Comparison of ENCODE assay signal across 10 cellular contexts in genomic region chr15:25863067-25863967, GRCh38. TPM values are rescaled to one million over a fixed set of nuclear protein-coding genes. Genes with fewer than 3 reads are reported as not detected.
DNase-seq lines count a peak whose midpoint lies in the region; ATAC-seq and TF ChIP-seq lines count a peak whose summit lies in the region.
"Had no signal": no experiment of that assay in that cellular context is flagged by ENCODE, and none has a peak within 500 bp of the region (broad histone marks: within the 10 kb centered on the region; RNA-seq: fewer than 3 reads in every experiment).

ATP10A (minus strand) TSS chr15:25863327; CDS start chr15:25863096, 231 bp downstream.

- no peak within 1 kb of the TSS for H3K27ac Mint-ChIP-seq in Calu3 (ENCODE audit: unreplicated experiment)
- peak within 1 kb of the TSS; percentile 84 for H3K27ac Mint-ChIP-seq in T-helper 1 cell treated with Interleukin-12 subunit alpha and Interleukin-12 subunit beta and Interleukin-4 antibody, amounts not matched to agents 30 μg/mL and 1 μg/mL, for 36 hours
- peak within 1 kb of the TSS; percentile 91 for H3K27ac Mint-ChIP-seq in chondrocyte (ENCODE audit: unreplicated experiment)

- H3K9me3 Mint-ChIP-seq in Calu3 (ENCODE audit: low read depth, unreplicated experiment) (no peaks in the 10 kb centered on the region), chondrocyte (ENCODE audit: low read depth) (no peaks in the 10 kb centered on the region)
- no peaks in the 10 kb centered on the region for H3K9me3 Mint-ChIP-seq in T-helper 1 cell treated with Interleukin-12 subunit alpha and Interleukin-12 subunit beta and Interleukin-4 antibody, amounts not matched to agents 30 μg/mL and 1 μg/mL, for 36 hours

- peaks cover 0 to 5% (median 1%) of the 10 kb centered on the region in 4 donors for H3K27me3 ChIP-seq in liver (ENCODE audit: control insufficient read depth in 4 of 4, insufficient read depth in 4 of 4, low read length in 3 of 4)

- H3K4me3 ChIP-seq in liver (ENCODE audit: low read depth in 1 of 3, low read length in 3 of 3): peak within 1 kb of the TSS in 2 of 3 donors; percentile 47 to 63

- no peak for TF ChIP-seq CTCF in Calu3 (IDR thresholded peaks at IDR 0.05; ENCODE audit: unreplicated experiment)
- peak; percentile 19 for TF ChIP-seq CTCF in chondrocyte (IDR thresholded peaks at IDR 0.05)
- TF ChIP-seq CTCF in liver (IDR thresholded peaks at IDR 0.05; ENCODE audit: low read depth, low read length, missing input control): no peak

- no peaks in the 10 kb centered on the region for H3K36me3 ChIP-seq in liver (ENCODE audit: control insufficient read depth in 4 of 4, insufficient read depth in 3 of 4, low read depth in 1 of 4, low read length in 3 of 4)
- H3K36me3 ChIP-seq: neutrophil had no signal

- no peak for TF ChIP-seq RAD21 in liver (IDR thresholded peaks at IDR 0.05)

- intact Hi-C loops in Calu3 (cut with micrococcal nuclease; ENCODE audit: unreplicated experiment): no loop called here

- H3K4me3 Mint-ChIP-seq in Calu3 (ENCODE audit: low read depth, unreplicated experiment) (peak within 1 kb of the TSS; percentile 45), chondrocyte (ENCODE audit: unreplicated experiment) (peak within 1 kb of the TSS; percentile 96)
- peak within 1 kb of the TSS; percentile 95 for H3K4me3 Mint-ChIP-seq in T-helper 1 cell treated with Interleukin-12 subunit alpha and Interleukin-12 subunit beta and Interleukin-4 antibody, amounts not matched to agents 30 μg/mL and 1 μg/mL, for 36 hours

- CTCF ChIA-PET in Calu3 (lab: Charles Lee): no interaction called here

- peak within 1 kb of the TSS in 1 of 2 donors; percentile 11 for H3K27ac ChIP-seq in liver (ENCODE audit: low read depth in 1 of 2, low read length in 2 of 2)
- H3K27ac ChIP-seq: neutrophil had no signal

- ATAC-seq in HG03439 (IDR thresholded peaks at IDR 0.05; ENCODE audit: unreplicated experiment) (no peak), HG03521 (IDR thresholded peaks at IDR 0.05; ENCODE audit: unreplicated experiment) (no peak)
- ATAC-seq: HCT116 had no signal

- no peaks in the 10 kb centered on the region for H3K9me3 ChIP-seq in liver (ENCODE audit: control insufficient read depth in 4 of 4, low read length in 3 of 4)
- H3K9me3 ChIP-seq: neutrophil had no signal

- H3K27me3 Mint-ChIP-seq in Calu3 (ENCODE audit: unreplicated experiment): no peaks in the 10 kb centered on the region
- H3K27me3 Mint-ChIP-seq in T-helper 1 cell treated with Interleukin-12 subunit alpha and Interleukin-12 subunit beta and Interleukin-4 antibody, amounts not matched to agents 30 μg/mL and 1 μg/mL, for 36 hours (ENCODE audit: low read depth): peaks cover 6% of the 10 kb centered on the region
- no peaks in the 10 kb centered on the region for H3K27me3 Mint-ChIP-seq in chondrocyte (ENCODE audit: low read depth)

- H3K4me1 Mint-ChIP-seq in Calu3 (ENCODE audit: low read depth, unreplicated experiment): no peaks in the 10 kb centered on the region
- H3K4me1 Mint-ChIP-seq in T-helper 1 cell treated with Interleukin-12 subunit alpha and Interleukin-12 subunit beta and Interleukin-4 antibody, amounts not matched to agents 30 μg/mL and 1 μg/mL, for 36 hours (ENCODE audit: low read depth): peaks cover 31% of the 10 kb centered on the region
- peaks cover 53% of the 10 kb centered on the region for H3K4me1 Mint-ChIP-seq in chondrocyte (ENCODE audit: low read depth)

- WGBS in liver: 5% methylated on average over 93 of the region's 93 CpGs

- DNase-seq in Calu3: no peak
- DNase-seq in chondrocyte (ENCODE audit: low spot score): peak; percentile 86
- peak; percentile 34 to 53 for DNase-seq in stimulated activated CD8-positive, alpha-beta memory T cell treated with anti-CD3 and anti-CD28 coated beads, Interleukin-7, amount 100 ng/mL, for 48 hours (ENCODE audit: extremely low read depth in 1 of 2, low read depth in 1 of 2)
- no peak for DNase-seq in NCI-H82 treated with DMSO at 0.1 percent for 48 hours (lab: John Stamatoyannopoulos, UW; ENCODE audit: unreplicated experiment)

- no peak within 1 kb of the TSS for H3K9ac ChIP-seq in liver (ENCODE audit: low read depth in 1 of 2, low read length in 2 of 2)

- no TSS peak for BruUV-seq in Calu3 (replicated peaks; lab: Mats Ljungman, UMichigan)

- no peaks in the 10 kb centered on the region for H3K36me3 Mint-ChIP-seq in Calu3 (ENCODE audit: insufficient read depth, unreplicated experiment)
- H3K36me3 Mint-ChIP-seq in T-helper 1 cell treated with Interleukin-12 subunit alpha and Interleukin-12 subunit beta and Interleukin-4 antibody, amounts not matched to agents 30 μg/mL and 1 μg/mL, for 36 hours (ENCODE audit: low read depth): peaks cover 26% of the 10 kb centered on the region
- peaks cover 23% of the 10 kb centered on the region for H3K36me3 Mint-ChIP-seq in chondrocyte (ENCODE audit: low read depth)

- peaks cover 4 to 24% (median 10%) of the 10 kb centered on the region in 4 donors for H3K4me1 ChIP-seq in liver (ENCODE audit: control insufficient read depth in 4 of 4, insufficient read depth in 4 of 4, low read length in 3 of 4)

TF ChIP-seq in liver, 16 proteins besides CTCF, POLR2A, EP300 and RAD21:
- TF ChIP-seq HNF4G (IDR thresholded peaks at IDR 0.05): no peak
- no peak for TF ChIP-seq MAX (IDR thresholded peaks at IDR 0.05)
- TF ChIP-seq ZBTB33 (IDR thresholded peaks at IDR 0.05): no peak
- no peak for TF ChIP-seq YY1 (IDR thresholded peaks at IDR 0.05)
- TF ChIP-seq REST (IDR thresholded peaks at IDR 0.05): no peak
- no peak for TF ChIP-seq ATF3 (IDR thresholded peaks at IDR 0.05)
- no peak for TF ChIP-seq NR2F2 (IDR thresholded peaks at IDR 0.05)
- no peak for TF ChIP-seq GABPA (IDR thresholded peaks at IDR 0.05 in 1 of 2, conservative IDR thresholded peaks at IDR 0.05 in 1 of 2)
- TF ChIP-seq HNF4A (conservative IDR thresholded peaks at IDR 0.05): no peak
TF ChIP-seq in liver: peak in this region for 0.

RNA-seq across cellular contexts. Expression of gene ATP10A, which starts in this region (rescaled TPM):
- total RNA-seq in Calu3 (2022) (2.6 and 3.0 TPM in 2 replicates), chondrocyte (160 to 190 TPM (median 163 TPM) in 3 replicates), liver (1 to 10 TPM in 1 of 2 donors, under 1 TPM in 1; 0.51 to 1.8 TPM)
- under 1 TPM; 0.22 to 0.26 TPM for polyA plus RNA-seq in liver

Comparison
In these comparisons a context has a peak if more than half of its experiments do, and no peak if none do; other contexts are left out.
1. RNA of gene ATP10A (total RNA-seq): 160 to 190 TPM in chondrocyte; 2.6 to 3.0 TPM in Calu3 and 0.51 to 1.8 TPM in liver; every median in the first group is over 10 times any median in the second.
2. DNase-seq: peak in chondrocyte (single experiment) and stimulated activated CD8-positive, alpha-beta memory T cell treated with anti-CD3 and anti-CD28 coated beads, Interleukin-7, amount 100 ng/mL, for 48 hours (2 of 2); none in Calu3 (single experiment) and NCI-H82 treated with DMSO at 0.1 percent for 48 hours (single experiment).
3. H3K4me3 Mint-ChIP-seq: peak in every context shown above with its lines; median percentile 96 in chondrocyte; 95 in T-helper 1 cell treated with Interleukin-12 subunit alpha and Interleukin-12 subunit beta and Interleukin-4 antibody, amounts not matched to agents 30 μg/mL and 1 μg/mL, for 36 hours; 45 in Calu3.